In genomic region chr10:79391231-79392019, GRCh38 we compare ENCODE assay signal across 11 cellular contexts. TPM values are rescaled to one million over a fixed set of nuclear protein-coding genes. Genes with fewer than 3 reads are reported as not detected.
DNase-seq lines count a peak whose midpoint lies in the region; ATAC-seq and TF ChIP-seq lines count a peak whose summit lies in the region.
"Had no signal": no experiment of that assay in that cellular context is flagged by ENCODE, and none has a peak within 500 bp of the region (broad histone marks: within the 10 kb centered on the region; RNA-seq: fewer than 3 reads in every experiment).

No MANE protein-coding gene starts in this region.

- intact Hi-C loops in Panc1 (cut with micrococcal nuclease; ENCODE audit: unreplicated experiment) (no loop called here), head of caudate nucleus (cut with DNase I) (no loop called here), ovary (cut with DNase I) (no loop called here)

- peak overlapping the region; percentile 31 for H3K27ac ChIP-seq in AG04450 (ENCODE audit: low read depth, low read length)
- no peak overlapping the region for H3K27ac ChIP-seq in Panc1 (ENCODE audit: low read length)
- peak overlapping the region in 1 of 2 donors; percentile 29 for H3K27ac ChIP-seq in ovary

- POLR2A ChIA-PET in AG04450 (lab: Yijun Ruan, JAX) (interaction anchor here (0.6 to 1.6 kb wide), 2 partner anchors 8 to 97 kb away, joined by 3 read pairs; no protein-coding TSS in a partner anchor), Panc1 (lab: Charles Lee) (no interaction called here)

- DNase-seq in AG04450 (ENCODE audit: low read depth, low spot score) (no peak), Panc1 (ENCODE audit: low read depth, low spot score) (no peak), head of caudate nucleus (peak in 28 of 42 donors; percentile 0 to 45 (median 12)), ovary (peak; percentile 13 to 46 (median 28)), DMS79 (lab: John Stamatoyannopoulos, UW) (no peak), hepatic stellate cell (ENCODE audit: low spot score) (no peak)
- DNase-seq in stimulated activated CD4-positive, alpha-beta T cell treated with anti-CD3 and anti-CD28 coated beads, Interleukin-2, amount 100 ng/mL, for 24 hours = no peak
- DNase-seq: effector memory CD8-positive, alpha-beta T cell; SHP77 treated with DMSO at 0.1 percent for 48 hours; stimulated activated naive B cell treated with anti-CD40 and anti-IgM and Interleukin-4, amounts not matched to agents 10 μg/mL and 1 μg/mL and 100 μg/mL, for 72 hours had no signal

- TF ChIP-seq EP300 in ovary (IDR thresholded peaks at IDR 0.05) = no peak

- CTCF ChIA-PET in AG04450 (lab: Charles Lee) = interaction anchor here (1.0 to 1.5 kb wide), 2 partner anchors 10 to 96 kb away, joined by 3 to 4 read pairs; no protein-coding TSS in a partner anchor
- CTCF ChIA-PET in Panc1 (lab: Charles Lee) = no interaction called here

- peak; percentile 9; the same call in 1 of the 2 replicates for ATAC-seq in Panc1
- no peak for ATAC-seq in GM21515 (IDR thresholded peaks at IDR 0.05; ENCODE audit: unreplicated experiment)
- ATAC-seq: effector memory CD8-positive, alpha-beta T cell had no signal

- no peak for TF ChIP-seq POLR2A in ovary (IDR thresholded peaks at IDR 0.05)

- WGBS in ovary, 3 donors = 69 to 82% (median 81%) methylated on average over 11 to 12 of the region's 12 CpGs

- H3K4me3 ChIP-seq in AG04450 (ENCODE audit: low read depth, low read length) (no peak overlapping the region), Panc1 (ENCODE audit: low read depth in 2 of 2, low read length in 2 of 2) (no peak overlapping the region), ovary (no peak overlapping the region)

- H3K36me3 ChIP-seq in Panc1 (ENCODE audit: control insufficient read depth, insufficient read depth, low read length) (no peaks in the 10 kb centered on the region), ovary (no peaks in the 10 kb centered on the region)

- TF ChIP-seq CTCF in AG04450 (IDR thresholded peaks at IDR 0.05; ENCODE audit: low read depth, low read length) = no peak
- TF ChIP-seq CTCF in Panc1 (IDR thresholded peaks at IDR 0.05) = no peak
- no peak for TF ChIP-seq CTCF in ovary (IDR thresholded peaks at IDR 0.05)

- H3K9me3 ChIP-seq in AG04450 (ENCODE audit: control insufficient read depth, insufficient read depth, low read length) (no peaks in the 10 kb centered on the region; the same call in 1 of the 2 replicates), Panc1 (ENCODE audit: control insufficient read depth, insufficient read depth, low read depth, low read length) (no peaks in the 10 kb centered on the region), ovary (no peaks in the 10 kb centered on the region)

- H3K4me1 ChIP-seq in Panc1 (ENCODE audit: control insufficient read depth, insufficient read depth, low read length) (no peaks in the 10 kb centered on the region), ovary (ENCODE audit: insufficient read depth) (peaks cover 16% of the 10 kb centered on the region)

- BruUV-seq in Panc1 (replicated peaks; lab: Mats Ljungman, UMichigan) = no TSS peak

- in situ Hi-C loops in Panc1 (cut with HindIII; ENCODE audit: low pct_unique_long_range_greater_than_20kb, low sequenced_read_pairs) = no loop called here

- H3K27me3 ChIP-seq in AG04450 (ENCODE audit: control insufficient read depth, insufficient read depth, low read length) (no peaks in the 10 kb centered on the region), Panc1 (ENCODE audit: control insufficient read depth, insufficient read depth, low read length) (no peaks in the 10 kb centered on the region), ovary (no peaks in the 10 kb centered on the region)

RNA-seq across cellular contexts. Expression of gene PPIF, which starts 44.2 kb away (rescaled TPM):
- polyA plus RNA-seq in AG04450 (2011; rRNA removed) = 68.6 and 77.2 TPM in 2 replicates
- 50.0 and 81.1 TPM in 2 replicates for polyA minus RNA-seq in AG04450 (2011; rRNA and poly(A)+ RNA removed)
- 59.0 TPM for total RNA-seq in Panc1 (2021; ENCODE audit: unreplicated experiment)
- polyA plus RNA-seq in Panc1 (2012; ENCODE audit: insufficient read length) = 60.3 TPM
- total RNA-seq in ovary = 10 to 100 TPM; 15.5 to 39.2 (median 32.3) TPM
- polyA plus RNA-seq in ovary = 10 to 100 TPM; 18.3 to 64.3 TPM

RNA-seq across cellular contexts. Expression of gene ZCCHC24, which starts 54.0 kb away (rescaled TPM):
- polyA plus RNA-seq in AG04450 (2011; rRNA removed) = 37.4 and 46.0 TPM in 2 replicates
- 53.8 and 66.8 TPM in 2 replicates for polyA minus RNA-seq in AG04450 (2011; rRNA and poly(A)+ RNA removed)
- 7.8 TPM for total RNA-seq in Panc1 (2021; ENCODE audit: unreplicated experiment)
- 11.3 TPM for polyA plus RNA-seq in Panc1 (2012; ENCODE audit: insufficient read length)
- 10 to 100 TPM; 21.6 to 92.1 (median 72.0) TPM for total RNA-seq in ovary
- polyA plus RNA-seq in ovary = 10 to 100 TPM; 33.5 to 35.9 TPM

Comparison
In these comparisons a context has a peak if more than half of its experiments do, and no peak if none do; other contexts are left out.
1. DNase-seq: peak in head of caudate nucleus (28 of 42) and ovary (5 of 5); none in AG04450 (single experiment), Panc1 (single experiment), DMS79 (single experiment), stimulated activated CD4-positive, alpha-beta T cell treated with anti-CD3 and anti-CD28 coated beads, Interleukin-2, amount 100 ng/mL, for 24 hours (0 of 2) and hepatic stellate cell (single experiment).